Comparison of ENCODE assay signal across 1 cellular context in the genomic region with DNA sequence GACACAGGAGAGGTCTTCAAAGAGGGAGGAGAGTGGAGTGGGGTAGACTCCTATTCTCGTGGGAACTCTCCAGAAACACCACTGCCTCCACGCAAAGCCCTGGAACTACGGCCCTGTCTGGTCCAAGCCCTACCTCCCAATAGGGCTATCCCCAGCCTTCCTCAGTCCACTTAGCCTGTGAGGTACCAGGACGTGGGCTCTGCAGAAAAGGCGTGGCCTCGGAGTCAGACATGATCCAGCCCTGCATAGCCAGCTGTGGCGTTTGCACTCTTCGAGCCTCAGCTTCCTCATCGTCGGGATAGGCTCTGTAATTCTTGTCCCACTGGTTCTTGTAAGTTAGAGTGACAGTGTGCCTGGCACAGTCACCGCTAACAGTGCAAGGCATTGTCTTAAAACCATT.
TF ChIP-seq lines count a peak whose summit lies in the region.

No MANE protein-coding gene starts in this region.

TF ChIP-seq in K562, 482 proteins besides CTCF, POLR2A, EP300 and RAD21:
- TF ChIP-seq NCOA4 (IDR thresholded peaks at IDR 0.05; ENCODE audit: partially characterized antibody) = no peak
- TF ChIP-seq MCM2 (IDR thresholded peaks at IDR 0.05; ENCODE audit: low read depth) = no peak
- TF ChIP-seq, protein P1, sequence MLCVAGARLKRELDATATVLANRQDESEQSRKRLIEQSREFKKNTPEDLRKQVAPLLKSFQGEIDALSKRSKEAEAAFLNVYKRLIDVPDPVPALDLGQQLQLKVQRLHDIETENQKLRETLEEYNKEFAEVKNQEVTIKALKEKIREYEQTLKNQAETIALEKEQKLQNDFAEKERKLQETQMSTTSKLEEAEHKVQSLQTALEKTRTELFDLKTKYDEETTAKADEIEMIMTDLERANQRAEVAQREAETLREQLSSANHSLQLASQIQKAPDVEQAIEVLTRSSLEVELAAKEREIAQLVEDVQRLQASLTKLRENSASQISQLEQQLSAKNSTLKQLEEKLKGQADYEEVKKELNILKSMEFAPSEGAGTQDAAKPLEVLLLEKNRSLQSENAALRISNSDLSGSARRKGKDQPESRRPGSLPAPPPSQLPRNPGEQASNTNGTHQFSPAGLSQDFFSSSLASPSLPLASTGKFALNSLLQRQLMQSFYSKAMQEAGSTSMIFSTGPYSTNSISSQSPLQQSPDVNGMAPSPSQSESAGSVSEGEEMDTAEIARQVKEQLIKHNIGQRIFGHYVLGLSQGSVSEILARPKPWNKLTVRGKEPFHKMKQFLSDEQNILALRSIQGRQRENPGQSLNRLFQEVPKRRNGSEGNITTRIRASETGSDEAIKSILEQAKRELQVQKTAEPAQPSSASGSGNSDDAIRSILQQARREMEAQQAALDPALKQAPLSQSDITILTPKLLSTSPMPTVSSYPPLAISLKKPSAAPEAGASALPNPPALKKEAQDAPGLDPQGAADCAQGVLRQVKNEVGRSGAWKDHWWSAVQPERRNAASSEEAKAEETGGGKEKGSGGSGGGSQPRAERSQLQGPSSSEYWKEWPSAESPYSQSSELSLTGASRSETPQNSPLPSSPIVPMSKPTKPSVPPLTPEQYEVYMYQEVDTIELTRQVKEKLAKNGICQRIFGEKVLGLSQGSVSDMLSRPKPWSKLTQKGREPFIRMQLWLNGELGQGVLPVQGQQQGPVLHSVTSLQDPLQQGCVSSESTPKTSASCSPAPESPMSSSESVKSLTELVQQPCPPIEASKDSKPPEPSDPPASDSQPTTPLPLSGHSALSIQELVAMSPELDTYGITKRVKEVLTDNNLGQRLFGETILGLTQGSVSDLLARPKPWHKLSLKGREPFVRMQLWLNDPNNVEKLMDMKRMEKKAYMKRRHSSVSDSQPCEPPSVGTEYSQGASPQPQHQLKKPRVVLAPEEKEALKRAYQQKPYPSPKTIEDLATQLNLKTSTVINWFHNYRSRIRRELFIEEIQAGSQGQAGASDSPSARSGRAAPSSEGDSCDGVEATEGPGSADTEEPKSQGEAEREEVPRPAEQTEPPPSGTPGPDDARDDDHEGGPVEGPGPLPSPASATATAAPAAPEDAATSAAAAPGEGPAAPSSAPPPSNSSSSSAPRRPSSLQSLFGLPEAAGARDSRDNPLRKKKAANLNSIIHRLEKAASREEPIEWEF (CRISPR knock-in tag; IDR thresholded peaks at IDR 0.05) = no peak
- no peak for TF ChIP-seq FOXA1 (IDR thresholded peaks at IDR 0.05; ENCODE audit: borderline replicate concordance)
- no peak for TF ChIP-seq TCFL5 (CRISPR knock-in tag; conservative IDR thresholded peaks at IDR 0.05)
- no peak for TF ChIP-seq ATF6 (CRISPR knock-in tag; IDR thresholded peaks at IDR 0.05)
- TF ChIP-seq PCBP1 (IDR thresholded peaks at IDR 0.05; ENCODE audit: low read depth, low read length, poor library complexity, severe bottlenecking) = no peak
- TF ChIP-seq, protein P2, sequence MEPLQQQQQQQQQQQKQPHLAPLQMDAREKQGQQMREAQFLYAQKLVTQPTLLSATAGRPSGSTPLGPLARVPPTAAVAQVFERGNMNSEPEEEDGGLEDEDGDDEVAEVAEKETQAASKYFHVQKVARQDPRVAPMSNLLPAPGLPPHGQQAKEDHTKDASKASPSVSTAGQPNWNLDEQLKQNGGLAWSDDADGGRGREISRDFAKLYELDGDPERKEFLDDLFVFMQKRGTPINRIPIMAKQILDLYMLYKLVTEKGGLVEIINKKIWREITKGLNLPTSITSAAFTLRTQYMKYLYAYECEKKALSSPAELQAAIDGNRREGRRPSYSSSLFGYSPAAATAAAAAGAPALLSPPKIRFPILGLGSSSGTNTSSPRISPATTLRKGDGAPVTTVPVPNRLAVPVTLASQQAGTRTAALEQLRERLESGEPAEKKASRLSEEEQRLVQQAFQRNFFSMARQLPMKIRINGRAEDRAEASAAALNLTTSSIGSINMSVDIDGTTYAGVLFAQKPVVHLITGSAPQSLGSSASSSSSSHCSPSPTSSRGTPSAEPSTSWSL (CRISPR knock-in tag; IDR thresholded peaks at IDR 0.05; ENCODE audit: borderline replicate concordance) = no peak
- TF ChIP-seq SP1 (CRISPR knock-in tag; IDR thresholded peaks at IDR 0.05) = no peak
- no peak for TF ChIP-seq THRAP3 (IDR thresholded peaks at IDR 0.05; ENCODE audit: borderline replicate concordance)
- TF ChIP-seq ZBTB33 (CRISPR knock-in tag; IDR thresholded peaks at IDR 0.05) = no peak
- TF ChIP-seq ZNF282 (CRISPR knock-in tag; IDR thresholded peaks at IDR 0.05) = no peak
- TF ChIP-seq, protein P3, sequence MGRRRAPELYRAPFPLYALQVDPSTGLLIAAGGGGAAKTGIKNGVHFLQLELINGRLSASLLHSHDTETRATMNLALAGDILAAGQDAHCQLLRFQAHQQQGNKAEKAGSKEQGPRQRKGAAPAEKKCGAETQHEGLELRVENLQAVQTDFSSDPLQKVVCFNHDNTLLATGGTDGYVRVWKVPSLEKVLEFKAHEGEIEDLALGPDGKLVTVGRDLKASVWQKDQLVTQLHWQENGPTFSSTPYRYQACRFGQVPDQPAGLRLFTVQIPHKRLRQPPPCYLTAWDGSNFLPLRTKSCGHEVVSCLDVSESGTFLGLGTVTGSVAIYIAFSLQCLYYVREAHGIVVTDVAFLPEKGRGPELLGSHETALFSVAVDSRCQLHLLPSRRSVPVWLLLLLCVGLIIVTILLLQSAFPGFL (CRISPR knock-in tag; IDR thresholded peaks at IDR 0.05) = no peak
